Comparison of ENCODE assay signal across 8 cellular contexts in the genomic region with DNA sequence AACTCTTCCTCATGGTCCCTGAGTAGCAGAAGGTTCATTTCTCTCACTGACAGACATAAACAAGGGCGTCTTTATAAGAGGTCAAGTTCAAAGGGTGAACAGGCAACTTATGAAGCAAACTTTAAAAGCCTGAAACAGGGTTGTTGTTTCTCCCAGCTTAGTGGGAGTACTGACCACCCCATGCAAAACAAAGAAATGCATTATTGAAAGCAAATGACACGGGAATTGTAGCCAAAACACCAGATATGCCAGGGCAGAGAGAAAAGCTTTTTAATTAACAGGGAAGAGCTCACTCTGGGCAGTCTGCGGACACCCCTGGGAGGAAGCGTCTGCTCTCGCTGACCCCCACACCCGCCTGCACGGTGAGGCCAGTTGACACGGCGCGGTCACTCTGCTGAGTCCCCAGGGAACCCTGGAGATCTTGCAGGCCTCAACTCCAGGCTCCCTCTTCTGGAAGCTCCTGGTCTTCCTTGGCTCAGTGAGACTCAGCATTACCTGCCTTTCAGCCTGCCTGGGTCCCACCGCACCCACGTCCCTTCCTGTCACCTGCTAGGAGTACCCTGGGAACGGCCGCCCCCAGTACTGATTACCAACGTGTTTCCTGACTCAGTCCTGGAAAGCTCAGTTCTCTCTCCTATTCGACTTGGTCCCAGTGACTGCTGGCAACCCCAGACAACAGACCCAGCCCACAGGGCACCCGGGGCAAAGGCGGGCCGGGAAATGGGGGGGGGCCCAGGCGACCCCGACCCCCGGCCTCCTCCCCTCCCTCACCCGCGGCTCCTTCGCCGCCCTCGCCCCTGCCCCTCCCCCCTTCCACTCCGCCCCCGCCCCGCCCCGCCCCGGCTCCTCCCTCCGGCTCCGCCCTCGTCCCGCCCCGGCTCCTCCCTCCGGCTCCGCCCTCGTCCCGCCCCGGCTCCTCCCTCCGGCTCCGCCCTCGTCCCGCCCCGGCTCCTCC. TPM values are rescaled to one million over a fixed set of nuclear protein-coding genes. Genes with fewer than 3 reads are reported as not detected.
DNase-seq lines count a peak whose midpoint lies in the region; ATAC-seq and TF ChIP-seq lines count a peak whose summit lies in the region.

No MANE protein-coding gene starts in this region.

- peak overlapping the region; percentile 83 to 97 (median 96) for H3K27ac ChIP-seq in tibial nerve

- no peaks in the 10 kb centered on the region for H3K27me3 ChIP-seq in tibial nerve

- no peaks in the 10 kb centered on the region for H3K9me3 ChIP-seq in tibial nerve

- no peaks in the 10 kb centered on the region for H3K9me3 Mint-ChIP-seq in activated CD4-positive, alpha-beta T cell treated with anti-CD3 and anti-CD28 coated beads, Interleukin-2, amount 10 ng/mL, durations not matched to agents 7 days and 5 days
- no peaks in the 10 kb centered on the region for H3K9me3 Mint-ChIP-seq in mesothelial cell of epicardium

- no peak for ATAC-seq in HG02885 (IDR thresholded peaks at IDR 0.05; ENCODE audit: poor library complexity, unreplicated experiment)

- peaks cover 0 to 50% (median 20%) of the 10 kb centered on the region in 4 donors for H3K4me1 ChIP-seq in tibial nerve

- CTCF ChIA-PET in activated CD4-positive, alpha-beta T cell treated with anti-CD3 and anti-CD28 coated beads, Interleukin-2, amount 10 ng/mL, durations not matched to agents 7 days and 5 days (lab: Charles Lee) = interaction anchor here (1.0 kb wide), 2 partner anchors 114 to 325 kb away, joined by 3 read pairs; no protein-coding TSS in a partner anchor

- peaks cover 0 to 22% (median 0%) of the 10 kb centered on the region in 3 donors for H3K36me3 ChIP-seq in tibial nerve

- H3K4me3 ChIP-seq in epithelial cell of proximal tubule (ENCODE audit: low read depth, low read length) = peak overlapping the region; percentile 51
- peak overlapping the region; percentile 11 to 78 (median 40) for H3K4me3 ChIP-seq in tibial nerve

- POLR2A ChIA-PET in activated CD4-positive, alpha-beta T cell treated with anti-CD3 and anti-CD28 coated beads, Interleukin-2, amount 10 ng/mL, durations not matched to agents 7 days and 5 days (lab: Charles Lee) = no interaction called here

- H3K27me3 Mint-ChIP-seq in activated CD4-positive, alpha-beta T cell treated with anti-CD3 and anti-CD28 coated beads, Interleukin-2, amount 10 ng/mL, durations not matched to agents 7 days and 5 days = no peaks in the 10 kb centered on the region
- H3K27me3 Mint-ChIP-seq in mesothelial cell of epicardium (ENCODE audit: low read depth) = no peaks in the 10 kb centered on the region

- peaks cover 2% of the 10 kb centered on the region for H3K36me3 Mint-ChIP-seq in activated CD4-positive, alpha-beta T cell treated with anti-CD3 and anti-CD28 coated beads, Interleukin-2, amount 10 ng/mL, durations not matched to agents 7 days and 5 days (ENCODE audit: low read depth)
- H3K36me3 Mint-ChIP-seq in mesothelial cell of epicardium = no peaks in the 10 kb centered on the region

- 4 to 6% methylated on average over 18 to 19 of the region's 47 CpGs for WGBS in tibial nerve, 2 donors

- no peak for TF ChIP-seq POLR2A in tibial nerve (IDR thresholded peaks at IDR 0.05)

- peak overlapping the region; percentile 76 for H3K27ac Mint-ChIP-seq in activated CD4-positive, alpha-beta T cell treated with anti-CD3 and anti-CD28 coated beads, Interleukin-2, amount 10 ng/mL, durations not matched to agents 7 days and 5 days
- H3K27ac Mint-ChIP-seq in mesothelial cell of epicardium = peak overlapping the region; percentile 80

- TF ChIP-seq CTCF in epithelial cell of proximal tubule (conservative IDR thresholded peaks at IDR 0.05; ENCODE audit: low read depth, low read length) = peak; percentile 50
- no peak for TF ChIP-seq CTCF in mesothelial cell of epicardium (IDR thresholded peaks at IDR 0.05; ENCODE audit: unreplicated experiment)
- peak in 4 of 5 experiments; percentile 36 to 76 (median 53) for TF ChIP-seq CTCF in tibial nerve (IDR thresholded peaks at IDR 0.05)

- DNase-seq in activated T-cell treated with anti-CD3 and anti-CD28 coated beads for 48 hours (ENCODE audit: low read depth) (peak; percentile 13), activated T-cell treated with anti-CD3 and anti-CD28 coated beads for 4 hours (no peak), NCI-H1436 treated with DMSO at 0.1 percent for 48 hours (lab: John Stamatoyannopoulos, UW) (peak; percentile 3), epithelial cell of proximal tubule (ENCODE audit: low read depth) (no peak), mesothelial cell of epicardium (ENCODE audit: low spot score in 2 of 2, unreplicated experiment in 2 of 2) (peak in 1 of 2 experiments; percentile 63), tibial nerve (ENCODE audit: low spot score in 2 of 2) (peak; percentile 57 to 69)
- peak; percentile 51 for DNase-seq in activated CD4-positive, alpha-beta T cell treated with anti-CD3 and anti-CD28 coated beads, Interleukin-2, amount 10 ng/mL, durations not matched to agents 7 days and 5 days

- peaks cover 26% of the 10 kb centered on the region for H3K4me1 Mint-ChIP-seq in activated CD4-positive, alpha-beta T cell treated with anti-CD3 and anti-CD28 coated beads, Interleukin-2, amount 10 ng/mL, durations not matched to agents 7 days and 5 days
- H3K4me1 Mint-ChIP-seq in mesothelial cell of epicardium = peaks cover 24% of the 10 kb centered on the region

- peak in 1 of 2 donors; percentile 75 for TF ChIP-seq EP300 in tibial nerve (IDR thresholded peaks at IDR 0.05)

- H3K4me3 Mint-ChIP-seq in activated CD4-positive, alpha-beta T cell treated with anti-CD3 and anti-CD28 coated beads, Interleukin-2, amount 10 ng/mL, durations not matched to agents 7 days and 5 days = peak overlapping the region; percentile 47
- peak overlapping the region; percentile 70 for H3K4me3 Mint-ChIP-seq in mesothelial cell of epicardium

RNA-seq across cellular contexts. Expression of a gene that starts 1.0 kb away (rescaled TPM):
- 10 to 100 TPM; 11.6 to 16.0 TPM for total RNA-seq in activated CD4-positive, alpha-beta T cell treated with anti-CD3 and anti-CD28 coated beads, Interleukin-2, amount 10 ng/mL, durations not matched to agents 7 days and 5 days
- total RNA-seq in epithelial cell of proximal tubule (11.2 and 11.4 TPM in 2 replicates), mesothelial cell of epicardium (27.6 to 34.0 TPM (median 32.0 TPM) in 3 replicates), tibial nerve (10 to 100 TPM; 38.0 to 69.8 (median 61.2) TPM)

RNA-seq across cellular contexts. Expression of a gene that starts 15.2 kb away (rescaled TPM):
- 10 to 100 TPM; 13.9 to 15.2 TPM for total RNA-seq in activated CD4-positive, alpha-beta T cell treated with anti-CD3 and anti-CD28 coated beads, Interleukin-2, amount 10 ng/mL, durations not matched to agents 7 days and 5 days
- 0.52 and 1.7 TPM in 2 replicates for total RNA-seq in epithelial cell of proximal tubule
- 0.09 to 0.16 TPM (median 0.09 TPM) in 3 replicates for total RNA-seq in mesothelial cell of epicardium
- total RNA-seq in tibial nerve = 10 to 100 TPM in 1 of 4 donors, 1 to 10 TPM in 3; 4.9 to 10.3 (median 7.8) TPM

RNA-seq across cellular contexts. Expression of a gene that starts 38.4 kb away (rescaled TPM):
- 100 to 1,000 TPM; 190 to 210 TPM for total RNA-seq in activated CD4-positive, alpha-beta T cell treated with anti-CD3 and anti-CD28 coated beads, Interleukin-2, amount 10 ng/mL, durations not matched to agents 7 days and 5 days
- total RNA-seq in epithelial cell of proximal tubule (65.8 and 125 TPM in 2 replicates), mesothelial cell of epicardium (147 to 160 TPM (median 155 TPM) in 3 replicates), tibial nerve (100 to 1,000 TPM in 3 of 4 donors, 10 to 100 TPM in 1; 94.6 to 155 (median 141) TPM)

RNA-seq across cellular contexts. Expression of a gene that starts 52.5 kb away (rescaled TPM):
- under 1 TPM; 0.27 to 0.30 TPM for total RNA-seq in activated CD4-positive, alpha-beta T cell treated with anti-CD3 and anti-CD28 coated beads, Interleukin-2, amount 10 ng/mL, durations not matched to agents 7 days and 5 days
- not detected in 2 replicates for total RNA-seq in epithelial cell of proximal tubule
- 0.13 to 0.23 TPM (median 0.18 TPM) in 3 replicates for total RNA-seq in mesothelial cell of epicardium
- total RNA-seq in tibial nerve = under 1 TPM in 1 of 4 donors, not detected in 3; 0.30 TPM

Comparison
In these comparisons a context has a peak if more than half of its experiments do, and no peak if none do; other contexts are left out.
1. DNase-seq: peak in activated T-cell treated with anti-CD3 and anti-CD28 coated beads for 48 hours (single experiment), NCI-H1436 treated with DMSO at 0.1 percent for 48 hours (single experiment), activated CD4-positive, alpha-beta T cell treated with anti-CD3 and anti-CD28 coated beads, Interleukin-2, amount 10 ng/mL, durations not matched to agents 7 days and 5 days (single experiment) and tibial nerve (2 of 2); none in activated T-cell treated with anti-CD3 and anti-CD28 coated beads for 4 hours (single experiment) and epithelial cell of proximal tubule (single experiment).